35 cellular contexts compared by ENCODE assay signal in the genomic region with DNA sequence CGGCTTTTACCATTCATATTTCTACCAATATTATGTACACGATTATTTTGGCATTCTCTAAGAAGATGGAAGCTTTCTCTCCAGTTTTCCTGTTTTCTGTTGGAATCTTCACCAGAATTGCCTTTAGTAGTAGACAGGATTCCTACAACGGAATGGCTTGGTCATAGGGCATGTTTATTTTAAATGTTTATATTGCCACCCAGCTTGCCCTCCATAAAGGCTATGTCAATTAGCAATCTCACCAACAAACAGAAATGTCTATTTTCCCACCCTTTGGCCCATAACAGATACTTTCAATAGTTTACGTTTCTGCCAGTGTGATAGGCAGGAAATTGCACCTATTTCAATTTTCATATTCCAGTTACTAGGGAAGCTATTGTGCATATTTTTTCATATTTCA.
DNase-seq lines count a peak whose midpoint lies in the region; ATAC-seq, FAIRE-seq and TF ChIP-seq lines count a peak whose summit lies in the region.
"Had no signal": no experiment of that assay in that cellular context is flagged by ENCODE, and none has a peak within 500 bp of the region (broad histone marks: within the 10 kb centered on the region; RNA-seq: fewer than 3 reads in every experiment).

No MANE protein-coding gene starts in this region.

- WGBS in liver: 42% methylated on average over 4 of the region's 4 CpGs
- WGBS in HepG2 (ENCODE audit: low lambda C conversion rate): 2% methylated on average over 4 of the region's 4 CpGs
- 67% methylated on average over 4 of the region's 4 CpGs for WGBS in hepatocyte (ENCODE audit: low lambda C conversion rate, missing lambda C conversion rate)
- WGBS in right lobe of liver (ENCODE audit: insufficient coverage, low coverage, low lambda C conversion rate, missing lambda C conversion rate): 32% methylated on average over 4 of the region's 4 CpGs

- POLR2A ChIA-PET in HepG2 (lab: Yijun Ruan, JAX): no interaction called here

- in situ Hi-C loops in HepG2 (cut with HindIII; ENCODE audit: extremely low pct_ligation_motif_present, low pct_unique_long_range_greater_than_20kb): no loop called here

- no peak for DNase-seq in HepG2 (ENCODE audit: low spot score)
- no peak for DNase-seq in hepatocyte (ENCODE audit: low spot score)
- DNase-seq in left lobe of liver (ENCODE audit: low spot score): no peak
- DNase-seq in right lobe of liver: no peak
- DNase-seq in SHP77 treated with DMSO at 0.1 percent for 48 hours (lab: John Stamatoyannopoulos, UW): no peak
- no peak for DNase-seq in islet precursor cell
- DNase-seq: 8988T; ACHN; AML-193; BE2C; C1 segment of cervical spinal cord; Caco-2; Calu3; CD4-positive, alpha-beta memory T cell; CD4-positive, alpha-beta T cell; CD4-positive, CD25-positive, alpha-beta regulatory T cell; CD8-positive, alpha-beta memory T cell; CD8-positive, alpha-beta T cell; COR-L47; DMS 273 treated with DMSO at 0.1 percent for 48 hours; DMS153; DMS53; DMS79; DMS79 treated with DMSO at 0.1 percent for 48 hours; DND-41; EL had no signal

- TF ChIP-seq CTCF in liver (IDR thresholded peaks at IDR 0.05; ENCODE audit: low read depth, low read length, missing input control) (no peak), HepG2 (CRISPR knock-in tag; IDR thresholded peaks at IDR 0.05) (no peak), hepatocyte (IDR thresholded peaks at IDR 0.05; ENCODE audit: poor library complexity) (no peak), right lobe of liver (IDR thresholded peaks at IDR 0.05) (no peak)

- H3K27ac ChIP-seq in liver (ENCODE audit: low read depth in 1 of 2, low read length in 2 of 2): no peak overlapping the region
- H3K27ac ChIP-seq in HepG2 (ENCODE audit: extremely low read length, insufficient read depth, low read length): no peak overlapping the region
- H3K27ac ChIP-seq in hepatocyte: peak overlapping the region; percentile 10
- H3K27ac ChIP-seq in right lobe of liver: no peak overlapping the region
- H3K27ac ChIP-seq: 22Rv1; A549; BLaER1; BLaER1 treated with 17β-estradiol and CSF1 and Interleukin-3, amounts not matched to agents 10 nM and 100 nM; C4-2B had no signal

- H4K20me1 ChIP-seq in HepG2 (ENCODE audit: insufficient read depth, low read length) (no peaks in the 10 kb centered on the region), hepatocyte (ENCODE audit: insufficient read depth, poor library complexity, severe bottlenecking) (no peaks in the 10 kb centered on the region)
- H4K20me1 ChIP-seq: BLaER1; BLaER1 treated with 17β-estradiol and CSF1 and Interleukin-3, amounts not matched to agents 10 nM and 100 nM had no signal

- H3K9me3 ChIP-seq in liver (ENCODE audit: control insufficient read depth in 4 of 4, low read length in 3 of 4) (no peaks in the 10 kb centered on the region), HepG2 (ENCODE audit: low read length) (no peaks in the 10 kb centered on the region; the same call in 1 of the 2 replicates), hepatocyte (ENCODE audit: low read depth) (no peaks in the 10 kb centered on the region), right lobe of liver (no peaks in the 10 kb centered on the region)
- H3K9me3 ChIP-seq: A549; BE2C; BLaER1; BLaER1 treated with 17β-estradiol and CSF1 and Interleukin-3, amounts not matched to agents 10 nM and 100 nM; Caco-2 had no signal

- no peak for TF ChIP-seq RAD21 in liver (IDR thresholded peaks at IDR 0.05)
- TF ChIP-seq RAD21 in HepG2 (CRISPR knock-in tag; IDR thresholded peaks at IDR 0.05): no peak

- no peak for TF ChIP-seq POLR2A in HepG2 (IDR thresholded peaks at IDR 0.05; ENCODE audit: insufficient read depth in 1 of 2, low read depth in 2 of 2, low read length in 2 of 2)
- TF ChIP-seq POLR2A in right lobe of liver (IDR thresholded peaks at IDR 0.05): no peak

- H2AFZ ChIP-seq in HepG2 (ENCODE audit: low read length) (no peak overlapping the region), hepatocyte (no peak overlapping the region)

- no peak for FAIRE-seq in HepG2 (lab: Jason Lieb, UNC)
- FAIRE-seq: A204.1, A549, D721Med had no signal

- H3K36me3 ChIP-seq in liver (ENCODE audit: control insufficient read depth in 4 of 4, insufficient read depth in 3 of 4, low read depth in 1 of 4, low read length in 3 of 4) (no peaks in the 10 kb centered on the region), HepG2 (replicated peaks in 1 of 2; ENCODE audit: control insufficient read depth in 1 of 2, insufficient read depth in 2 of 2, low read length in 2 of 2) (no peaks in the 10 kb centered on the region), hepatocyte (replicated peaks; ENCODE audit: insufficient read depth, low read depth) (no peaks in the 10 kb centered on the region), right lobe of liver (no peaks in the 10 kb centered on the region)
- H3K36me3 ChIP-seq: BE2C; BLaER1; BLaER1 treated with 17β-estradiol and CSF1 and Interleukin-3, amounts not matched to agents 10 nM and 100 nM had no signal

- intact Hi-C loops in HepG2 (cut with micrococcal nuclease; ENCODE audit: unreplicated experiment) (no loop called here), right lobe of liver (cut with DNase I) (no loop called here)

- no TSS peak for BruUV-seq in HepG2 (replicated peaks; lab: Mats Ljungman, UMichigan)

- no peaks in the 10 kb centered on the region for H3K79me2 ChIP-seq in HepG2 (ENCODE audit: insufficient read depth, low read length)
- H3K79me2 ChIP-seq in hepatocyte: no peaks in the 10 kb centered on the region

- peaks cover 0 to 8% (median 0%) of the 10 kb centered on the region in 4 donors for H3K4me1 ChIP-seq in liver (ENCODE audit: control insufficient read depth in 4 of 4, insufficient read depth in 4 of 4, low read length in 3 of 4)
- H3K4me1 ChIP-seq in HepG2 (ENCODE audit: insufficient read depth, low read length): no peaks in the 10 kb centered on the region
- H3K4me1 ChIP-seq in hepatocyte (ENCODE audit: insufficient read depth): no peaks in the 10 kb centered on the region
- no peaks in the 10 kb centered on the region for H3K4me1 ChIP-seq in right lobe of liver
- H3K4me1 ChIP-seq: A549, BE2C, BLaER1, Caco-2 had no signal

- H3K27me3 ChIP-seq in liver (ENCODE audit: control insufficient read depth in 4 of 4, insufficient read depth in 4 of 4, low read length in 3 of 4): no peaks in the 10 kb centered on the region
- no peaks in the 10 kb centered on the region for H3K27me3 ChIP-seq in HepG2 (ENCODE audit: control insufficient read depth in 1 of 2, insufficient read depth in 2 of 2, low read length in 2 of 2)
- H3K27me3 ChIP-seq in hepatocyte: no peaks in the 10 kb centered on the region
- H3K27me3 ChIP-seq in right lobe of liver: no peaks in the 10 kb centered on the region
- H3K27me3 ChIP-seq: BE2C; BLaER1; BLaER1 treated with 17β-estradiol and CSF1 and Interleukin-3, amounts not matched to agents 10 nM and 100 nM had no signal

- ATAC-seq in HepG2: no peak
- peak; percentile 33 for ATAC-seq in left lobe of liver
- ATAC-seq in right lobe of liver: peak; percentile 53 to 82 (median 65)
- no peak for ATAC-seq in HG02938 (IDR thresholded peaks at IDR 0.05; ENCODE audit: unreplicated experiment)
- ATAC-seq: A549; CD8-positive, alpha-beta T cell had no signal

- CTCF ChIA-PET in HepG2 (lab: Yijun Ruan, JAX; ENCODE audit: low intra/inter-chr PET ratio, low total read pairs): no interaction called here

- H3K9ac ChIP-seq in liver (ENCODE audit: low read depth in 1 of 2, low read length in 2 of 2) (no peak overlapping the region), HepG2 (ENCODE audit: insufficient read depth, low read depth, low read length) (no peak overlapping the region)
- H3K9ac ChIP-seq: BLaER1; BLaER1 treated with 17β-estradiol and CSF1 and Interleukin-3, amounts not matched to agents 10 nM and 100 nM had no signal

- no peaks in the 10 kb centered on the region for H3K9me2 ChIP-seq in hepatocyte (replicated peaks; ENCODE audit: insufficient read depth)

- no peak overlapping the region for H3K4me2 ChIP-seq in HepG2 (ENCODE audit: low read depth, low read length)
- H3K4me2 ChIP-seq in hepatocyte: peak overlapping the region; percentile 17
- H3K4me2 ChIP-seq: A549, BLaER1 had no signal

- no peak overlapping the region for H3K4me3 ChIP-seq in liver (ENCODE audit: low read depth in 1 of 3, low read length in 3 of 3)
- H3K4me3 ChIP-seq in HepG2 (replicated peaks in 1 of 3; ENCODE audit: insufficient read depth in 1 of 3, low read depth in 2 of 3, low read length in 3 of 3): no peak overlapping the region
- no peak overlapping the region for H3K4me3 ChIP-seq in hepatocyte
- no peak overlapping the region for H3K4me3 ChIP-seq in right lobe of liver
- H3K4me3 ChIP-seq: A549; BLaER1; BLaER1 treated with 17β-estradiol and CSF1 and Interleukin-3, amounts not matched to agents 10 nM and 100 nM had no signal

- TF ChIP-seq EP300 in HepG2 (IDR thresholded peaks at IDR 0.05; ENCODE audit: low read depth in 2 of 2, low read length in 2 of 2) (no peak), HepG2 (CRISPR knock-in tag; IDR thresholded peaks at IDR 0.05; ENCODE audit: borderline replicate concordance) (no peak)

TF ChIP-seq in liver, 16 proteins besides CTCF, POLR2A, EP300 and RAD21 (continues in another document):
- no peak for TF ChIP-seq JUND (IDR thresholded peaks at IDR 0.05)
- TF ChIP-seq FOXA1 (IDR thresholded peaks at IDR 0.05): peak; percentile 52

TF ChIP-seq in HepG2, 621 proteins besides CTCF, POLR2A, EP300 and RAD21:
- TF ChIP-seq SRSF1 (optimal IDR thresholded peaks at IDR 0.05; ENCODE audit: low read depth, low read length) (no peak), HNRNPL (IDR thresholded peaks at IDR 0.05; ENCODE audit: low read depth, low read length) (no peak)
- TF ChIP-seq, protein P1, sequence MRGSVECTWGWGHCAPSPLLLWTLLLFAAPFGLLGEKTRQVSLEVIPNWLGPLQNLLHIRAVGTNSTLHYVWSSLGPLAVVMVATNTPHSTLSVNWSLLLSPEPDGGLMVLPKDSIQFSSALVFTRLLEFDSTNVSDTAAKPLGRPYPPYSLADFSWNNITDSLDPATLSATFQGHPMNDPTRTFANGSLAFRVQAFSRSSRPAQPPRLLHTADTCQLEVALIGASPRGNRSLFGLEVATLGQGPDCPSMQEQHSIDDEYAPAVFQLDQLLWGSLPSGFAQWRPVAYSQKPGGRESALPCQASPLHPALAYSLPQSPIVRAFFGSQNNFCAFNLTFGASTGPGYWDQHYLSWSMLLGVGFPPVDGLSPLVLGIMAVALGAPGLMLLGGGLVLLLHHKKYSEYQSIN (CRISPR knock-in tag; IDR thresholded peaks at IDR 0.05; ENCODE audit: borderline replicate concordance): no peak

Comparison
In these comparisons a context has a peak if more than half of its experiments do, and no peak if none do; other contexts are left out.
1. ATAC-seq: peak in left lobe of liver (single experiment) and right lobe of liver (4 of 4); none in HepG2 (single experiment) and HG02938 (single experiment).